In the genomic region with DNA sequence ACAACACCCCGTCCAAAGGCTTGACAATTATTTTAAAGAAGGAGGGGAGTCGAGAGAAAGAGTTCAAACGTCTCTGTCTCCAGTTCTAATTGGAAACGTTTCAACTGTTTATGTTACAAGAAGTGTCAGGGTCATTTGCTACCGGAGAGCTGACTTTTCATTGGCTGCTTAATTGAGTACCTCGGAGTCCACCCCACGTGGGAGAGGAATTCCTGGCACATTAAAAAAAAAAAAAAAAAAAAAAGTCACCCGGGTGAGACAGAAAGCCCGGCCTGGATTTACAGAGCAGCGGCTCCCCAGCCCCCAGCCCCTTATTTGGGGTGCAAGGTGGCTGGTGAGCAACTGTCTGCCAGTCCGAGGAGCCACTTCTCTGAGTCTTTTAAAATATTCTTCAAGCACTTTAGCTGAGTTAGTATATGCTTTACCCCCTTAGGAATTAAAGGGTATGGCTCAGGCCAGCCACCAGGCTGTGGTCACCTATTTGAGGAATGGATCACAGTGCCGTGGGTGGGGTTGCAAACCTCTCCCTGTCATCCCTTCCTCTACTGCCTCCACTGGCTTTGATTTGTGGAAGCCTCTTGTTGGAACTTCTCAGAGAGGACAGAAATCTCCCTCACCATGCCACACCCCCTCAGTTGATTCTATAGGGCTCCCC, we compare ENCODE assay signal across 1 cellular context.
TF ChIP-seq lines count a peak whose summit lies in the region.

No MANE protein-coding gene starts in this region.

TF ChIP-seq in K562, 482 proteins besides CTCF, POLR2A, EP300 and RAD21 (continued from another document and continues in another):
- TF ChIP-seq, protein P1, sequence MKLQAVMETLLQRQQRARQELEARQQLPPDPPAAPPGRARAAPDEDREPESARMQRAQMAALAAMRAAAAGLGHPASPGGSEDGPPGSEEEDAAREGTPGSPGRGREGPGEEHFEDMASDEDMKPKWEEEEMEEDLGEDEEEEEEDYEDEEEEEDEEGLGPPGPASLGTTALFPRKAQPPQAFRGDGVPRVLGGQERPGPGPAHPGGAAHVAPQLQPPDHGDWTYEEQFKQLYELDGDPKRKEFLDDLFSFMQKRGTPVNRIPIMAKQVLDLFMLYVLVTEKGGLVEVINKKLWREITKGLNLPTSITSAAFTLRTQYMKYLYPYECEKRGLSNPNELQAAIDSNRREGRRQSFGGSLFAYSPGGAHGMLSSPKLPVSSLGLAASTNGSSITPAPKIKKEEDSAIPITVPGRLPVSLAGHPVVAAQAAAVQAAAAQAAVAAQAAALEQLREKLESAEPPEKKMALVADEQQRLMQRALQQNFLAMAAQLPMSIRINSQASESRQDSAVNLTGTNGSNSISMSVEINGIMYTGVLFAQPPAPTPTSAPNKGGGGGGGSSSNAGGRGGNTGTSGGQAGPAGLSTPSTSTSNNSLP (IDR thresholded peaks at IDR 0.05; ENCODE audit: borderline replicate concordance, low read depth, low read length) = peak; percentile 73; the same call in 1 of the 2 replicates
- TF ChIP-seq PPARD (CRISPR knock-in tag; IDR thresholded peaks at IDR 0.05) (no peak), DNMT1 (IDR thresholded peaks at IDR 0.05) (no peak), NFXL1 (CRISPR knock-in tag; IDR thresholded peaks at IDR 0.05) (no peak), ZNF347 (CRISPR knock-in tag; IDR thresholded peaks at IDR 0.05; ENCODE audit: low read depth) (no peak), NFIX (CRISPR knock-in tag; IDR thresholded peaks at IDR 0.05; ENCODE audit: low read depth) (no peak), NCOA6 (IDR thresholded peaks at IDR 0.05) (no peak), TEAD4 (IDR thresholded peaks at IDR 0.05; ENCODE audit: low read length) (peak; percentile 58), TEAD4 (CRISPR knock-in tag; IDR thresholded peaks at IDR 0.05; ENCODE audit: borderline replicate concordance) (no peak), HLTF (IDR thresholded peaks at IDR 0.05) (no peak), MYNN (IDR thresholded peaks at IDR 0.05) (no peak), MYNN (CRISPR knock-in tag; IDR thresholded peaks at IDR 0.05) (no peak), ESRRA (IDR thresholded peaks at IDR 0.05; ENCODE audit: borderline replicate concordance, low read depth) (no peak), NONO (IDR thresholded peaks at IDR 0.05; ENCODE audit: low read depth in 2 of 2, low read length in 1 of 2) (no peak)
- TF ChIP-seq, protein P2, sequence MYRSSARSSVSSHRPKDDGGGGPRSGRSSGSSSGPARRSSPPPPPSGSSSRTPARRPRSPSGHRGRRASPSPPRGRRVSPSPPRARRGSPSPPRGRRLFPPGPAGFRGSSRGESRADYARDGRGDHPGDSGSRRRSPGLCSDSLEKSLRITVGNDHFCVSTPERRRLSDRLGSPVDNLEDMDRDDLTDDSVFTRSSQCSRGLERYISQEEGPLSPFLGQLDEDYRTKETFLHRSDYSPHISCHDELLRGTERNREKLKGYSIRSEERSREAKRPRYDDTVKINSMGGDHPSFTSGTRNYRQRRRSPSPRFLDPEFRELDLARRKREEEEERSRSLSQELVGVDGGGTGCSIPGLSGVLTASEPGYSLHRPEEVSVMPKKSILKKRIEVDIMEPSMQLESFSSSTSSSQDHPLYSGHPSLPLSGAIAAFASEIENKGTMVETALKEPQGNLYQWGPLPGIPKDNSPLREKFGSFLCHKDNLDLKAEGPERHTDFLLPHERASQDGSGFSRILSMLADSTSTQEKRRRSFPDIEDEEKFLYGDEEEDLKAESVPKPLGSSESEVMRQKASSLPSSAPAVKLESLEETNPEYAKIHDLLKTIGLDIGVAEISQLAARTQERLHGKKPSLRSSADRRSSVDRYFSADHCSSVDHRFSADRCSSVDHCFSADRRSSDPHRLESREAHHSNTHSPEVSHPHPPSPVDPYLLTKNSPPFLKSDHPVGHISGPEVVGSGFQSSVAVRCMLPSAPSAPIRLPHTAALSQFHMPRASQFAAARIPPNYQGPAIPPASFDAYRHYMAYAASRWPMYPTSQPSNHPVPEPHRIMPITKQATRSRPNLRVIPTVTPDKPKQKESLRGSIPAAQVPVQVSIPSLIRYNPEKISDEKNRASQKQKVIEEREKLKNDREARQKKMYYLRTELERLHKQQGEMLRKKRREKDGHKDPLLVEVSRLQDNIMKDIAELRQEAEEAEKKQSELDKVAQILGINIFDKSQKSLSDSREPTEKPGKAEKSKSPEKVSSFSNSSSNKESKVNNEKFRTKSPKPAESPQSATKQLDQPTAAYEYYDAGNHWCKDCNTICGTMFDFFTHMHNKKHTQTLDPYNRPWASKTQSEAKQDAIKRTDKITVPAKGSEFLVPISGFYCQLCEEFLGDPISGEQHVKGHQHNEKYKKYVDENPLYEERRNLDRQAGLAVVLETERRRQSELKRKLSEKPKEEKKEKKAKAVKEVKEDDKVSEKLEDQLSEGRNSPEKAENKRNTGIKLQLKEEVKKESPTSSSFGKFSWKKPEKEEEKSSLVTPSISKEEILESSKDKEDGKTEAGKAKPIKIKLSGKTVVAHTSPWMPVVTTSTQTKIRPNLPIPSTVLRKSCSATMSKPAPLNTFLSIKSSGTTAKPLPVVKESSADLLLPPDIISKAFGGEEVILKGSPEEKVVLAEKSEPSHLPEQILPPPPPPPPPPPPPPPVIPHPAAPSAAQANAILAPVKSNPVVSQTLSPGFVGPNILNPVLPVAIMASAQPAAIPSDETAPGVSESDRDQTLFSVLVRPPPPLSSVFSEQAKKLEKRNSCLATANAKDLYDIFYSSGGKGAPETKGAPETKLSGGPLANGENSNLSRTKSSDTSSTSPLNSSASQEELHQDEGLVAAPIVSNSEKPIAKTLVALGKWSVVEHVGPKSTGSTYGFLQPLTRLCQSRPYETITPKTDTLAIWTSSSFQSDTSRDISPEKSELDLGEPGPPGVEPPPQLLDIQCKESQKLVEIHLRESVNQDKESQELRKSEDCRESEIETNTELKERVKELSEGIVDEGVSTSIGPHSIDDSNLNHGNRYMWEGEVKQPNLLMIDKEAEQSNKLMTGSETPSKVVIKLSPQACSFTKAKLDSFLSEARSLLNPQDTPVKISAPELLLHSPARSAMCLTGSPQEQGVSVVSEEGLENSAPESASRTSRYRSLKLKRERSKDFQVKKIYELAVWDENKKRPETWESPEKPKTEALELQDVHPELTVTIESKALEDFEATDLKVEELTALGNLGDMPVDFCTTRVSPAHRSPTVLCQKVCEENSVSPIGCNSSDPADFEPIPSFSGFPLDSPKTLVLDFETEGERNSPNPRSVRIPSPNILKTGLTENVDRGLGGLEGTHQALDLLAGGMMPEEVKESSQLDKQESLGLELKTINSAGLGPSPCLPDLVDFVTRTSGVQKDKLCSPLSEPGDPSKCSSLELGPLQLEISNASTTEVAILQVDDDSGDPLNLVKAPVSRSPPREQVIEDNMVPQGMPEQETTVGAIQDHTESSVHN (IDR thresholded peaks at IDR 0.05; ENCODE audit: borderline replicate concordance in 1 of 2, low read depth in 1 of 2) = no peak
- TF ChIP-seq, protein P3, sequence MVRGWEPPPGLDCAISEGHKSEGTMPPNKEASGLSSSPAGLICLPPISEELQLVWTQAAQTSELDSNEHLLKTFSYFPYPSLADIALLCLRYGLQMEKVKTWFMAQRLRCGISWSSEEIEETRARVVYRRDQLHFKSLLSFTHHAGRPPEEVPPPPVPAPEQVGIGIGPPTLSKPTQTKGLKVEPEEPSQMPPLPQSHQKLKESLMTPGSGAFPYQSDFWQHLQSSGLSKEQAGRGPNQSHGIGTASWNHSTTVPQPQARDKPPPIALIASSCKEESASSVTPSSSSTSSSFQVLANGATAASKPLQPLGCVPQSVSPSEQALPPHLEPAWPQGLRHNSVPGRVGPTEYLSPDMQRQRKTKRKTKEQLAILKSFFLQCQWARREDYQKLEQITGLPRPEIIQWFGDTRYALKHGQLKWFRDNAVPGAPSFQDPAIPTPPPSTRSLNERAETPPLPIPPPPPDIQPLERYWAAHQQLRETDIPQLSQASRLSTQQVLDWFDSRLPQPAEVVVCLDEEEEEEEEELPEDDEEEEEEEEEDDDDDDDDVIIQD (CRISPR knock-in tag; IDR thresholded peaks at IDR 0.05) = no peak
- TF ChIP-seq, protein P4, sequence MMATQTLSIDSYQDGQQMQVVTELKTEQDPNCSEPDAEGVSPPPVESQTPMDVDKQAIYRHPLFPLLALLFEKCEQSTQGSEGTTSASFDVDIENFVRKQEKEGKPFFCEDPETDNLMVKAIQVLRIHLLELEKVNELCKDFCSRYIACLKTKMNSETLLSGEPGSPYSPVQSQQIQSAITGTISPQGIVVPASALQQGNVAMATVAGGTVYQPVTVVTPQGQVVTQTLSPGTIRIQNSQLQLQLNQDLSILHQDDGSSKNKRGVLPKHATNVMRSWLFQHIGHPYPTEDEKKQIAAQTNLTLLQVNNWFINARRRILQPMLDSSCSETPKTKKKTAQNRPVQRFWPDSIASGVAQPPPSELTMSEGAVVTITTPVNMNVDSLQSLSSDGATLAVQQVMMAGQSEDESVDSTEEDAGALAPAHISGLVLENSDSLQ (IDR thresholded peaks at IDR 0.05) = peak; percentile 32; the same call in 1 of the 2 replicates
- TF ChIP-seq, protein P5, sequence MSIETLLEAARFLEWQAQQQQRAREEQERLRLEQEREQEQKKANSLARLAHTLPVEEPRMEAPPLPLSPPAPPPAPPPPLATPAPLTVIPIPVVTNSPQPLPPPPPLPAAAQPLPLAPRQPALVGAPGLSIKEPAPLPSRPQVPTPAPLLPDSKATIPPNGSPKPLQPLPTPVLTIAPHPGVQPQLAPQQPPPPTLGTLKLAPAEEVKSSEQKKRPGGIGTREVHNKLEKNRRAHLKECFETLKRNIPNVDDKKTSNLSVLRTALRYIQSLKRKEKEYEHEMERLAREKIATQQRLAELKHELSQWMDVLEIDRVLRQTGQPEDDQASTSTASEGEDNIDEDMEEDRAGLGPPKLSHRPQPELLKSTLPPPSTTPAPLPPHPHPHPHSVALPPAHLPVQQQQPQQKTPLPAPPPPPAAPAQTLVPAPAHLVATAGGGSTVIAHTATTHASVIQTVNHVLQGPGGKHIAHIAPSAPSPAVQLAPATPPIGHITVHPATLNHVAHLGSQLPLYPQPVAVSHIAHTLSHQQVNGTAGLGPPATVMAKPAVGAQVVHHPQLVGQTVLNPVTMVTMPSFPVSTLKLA (conservative IDR thresholded peaks at IDR 0.05) = peak; percentile 82 to 87
- TF ChIP-seq, protein P6, sequence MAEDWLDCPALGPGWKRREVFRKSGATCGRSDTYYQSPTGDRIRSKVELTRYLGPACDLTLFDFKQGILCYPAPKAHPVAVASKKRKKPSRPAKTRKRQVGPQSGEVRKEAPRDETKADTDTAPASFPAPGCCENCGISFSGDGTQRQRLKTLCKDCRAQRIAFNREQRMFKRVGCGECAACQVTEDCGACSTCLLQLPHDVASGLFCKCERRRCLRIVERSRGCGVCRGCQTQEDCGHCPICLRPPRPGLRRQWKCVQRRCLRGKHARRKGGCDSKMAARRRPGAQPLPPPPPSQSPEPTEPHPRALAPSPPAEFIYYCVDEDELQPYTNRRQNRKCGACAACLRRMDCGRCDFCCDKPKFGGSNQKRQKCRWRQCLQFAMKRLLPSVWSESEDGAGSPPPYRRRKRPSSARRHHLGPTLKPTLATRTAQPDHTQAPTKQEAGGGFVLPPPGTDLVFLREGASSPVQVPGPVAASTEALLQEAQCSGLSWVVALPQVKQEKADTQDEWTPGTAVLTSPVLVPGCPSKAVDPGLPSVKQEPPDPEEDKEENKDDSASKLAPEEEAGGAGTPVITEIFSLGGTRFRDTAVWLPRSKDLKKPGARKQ (CRISPR knock-in tag; IDR thresholded peaks at IDR 0.05) = no peak
- TF ChIP-seq, protein P7, sequence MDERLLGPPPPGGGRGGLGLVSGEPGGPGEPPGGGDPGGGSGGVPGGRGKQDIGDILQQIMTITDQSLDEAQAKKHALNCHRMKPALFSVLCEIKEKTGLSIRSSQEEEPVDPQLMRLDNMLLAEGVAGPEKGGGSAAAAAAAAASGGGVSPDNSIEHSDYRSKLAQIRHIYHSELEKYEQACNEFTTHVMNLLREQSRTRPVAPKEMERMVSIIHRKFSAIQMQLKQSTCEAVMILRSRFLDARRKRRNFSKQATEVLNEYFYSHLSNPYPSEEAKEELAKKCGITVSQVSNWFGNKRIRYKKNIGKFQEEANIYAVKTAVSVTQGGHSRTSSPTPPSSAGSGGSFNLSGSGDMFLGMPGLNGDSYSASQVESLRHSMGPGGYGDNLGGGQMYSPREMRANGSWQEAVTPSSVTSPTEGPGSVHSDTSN (CRISPR knock-in tag; IDR thresholded peaks at IDR 0.05; ENCODE audit: low read depth) = no peak
- TF ChIP-seq, protein P7 (tag; conservative IDR thresholded peaks at IDR 0.05; ENCODE audit: low read depth) = no peak
- TF ChIP-seq, protein P8, sequence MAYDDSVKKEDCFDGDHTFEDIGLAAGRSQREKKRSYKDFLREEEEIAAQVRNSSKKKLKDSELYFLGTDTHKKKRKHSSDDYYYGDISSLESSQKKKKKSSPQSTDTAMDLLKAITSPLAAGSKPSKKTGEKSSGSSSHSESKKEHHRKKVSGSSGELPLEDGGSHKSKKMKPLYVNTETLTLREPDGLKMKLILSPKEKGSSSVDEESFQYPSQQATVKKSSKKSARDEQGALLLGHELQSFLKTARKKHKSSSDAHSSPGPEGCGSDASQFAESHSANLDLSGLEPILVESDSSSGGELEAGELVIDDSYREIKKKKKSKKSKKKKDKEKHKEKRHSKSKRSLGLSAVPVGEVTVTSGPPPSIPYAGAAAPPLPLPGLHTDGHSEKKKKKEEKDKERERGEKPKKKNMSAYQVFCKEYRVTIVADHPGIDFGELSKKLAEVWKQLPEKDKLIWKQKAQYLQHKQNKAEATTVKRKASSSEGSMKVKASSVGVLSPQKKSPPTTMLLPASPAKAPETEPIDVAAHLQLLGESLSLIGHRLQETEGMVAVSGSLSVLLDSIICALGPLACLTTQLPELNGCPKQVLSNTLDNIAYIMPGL (CRISPR knock-in tag; IDR thresholded peaks at IDR 0.05) = no peak
- TF ChIP-seq, protein P9, sequence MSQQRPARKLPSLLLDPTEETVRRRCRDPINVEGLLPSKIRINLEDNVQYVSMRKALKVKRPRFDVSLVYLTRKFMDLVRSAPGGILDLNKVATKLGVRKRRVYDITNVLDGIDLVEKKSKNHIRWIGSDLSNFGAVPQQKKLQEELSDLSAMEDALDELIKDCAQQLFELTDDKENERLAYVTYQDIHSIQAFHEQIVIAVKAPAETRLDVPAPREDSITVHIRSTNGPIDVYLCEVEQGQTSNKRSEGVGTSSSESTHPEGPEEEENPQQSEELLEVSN (IDR thresholded peaks at IDR 0.05; ENCODE audit: borderline replicate concordance in 1 of 2, extremely low read depth in 1 of 2, insufficient read depth in 1 of 2, insufficient read length in 1 of 2, low read depth in 1 of 2, low read length in 1 of 2, poor library complexity in 1 of 2, severe bottlenecking in 1 of 2) = peak in 1 of 2 experiments; percentile 41
- TF ChIP-seq, protein P10, sequence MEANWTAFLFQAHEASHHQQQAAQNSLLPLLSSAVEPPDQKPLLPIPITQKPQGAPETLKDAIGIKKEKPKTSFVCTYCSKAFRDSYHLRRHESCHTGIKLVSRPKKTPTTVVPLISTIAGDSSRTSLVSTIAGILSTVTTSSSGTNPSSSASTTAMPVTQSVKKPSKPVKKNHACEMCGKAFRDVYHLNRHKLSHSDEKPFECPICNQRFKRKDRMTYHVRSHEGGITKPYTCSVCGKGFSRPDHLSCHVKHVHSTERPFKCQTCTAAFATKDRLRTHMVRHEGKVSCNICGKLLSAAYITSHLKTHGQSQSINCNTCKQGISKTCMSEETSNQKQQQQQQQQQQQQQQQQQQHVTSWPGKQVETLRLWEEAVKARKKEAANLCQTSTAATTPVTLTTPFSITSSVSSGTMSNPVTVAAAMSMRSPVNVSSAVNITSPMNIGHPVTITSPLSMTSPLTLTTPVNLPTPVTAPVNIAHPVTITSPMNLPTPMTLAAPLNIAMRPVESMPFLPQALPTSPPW (CRISPR knock-in tag; IDR thresholded peaks at IDR 0.05) = peak; percentile 30; the same call in 1 of the 2 replicates
